Comparison of ENCODE assay signal across 1 cellular context in the genomic region with DNA sequence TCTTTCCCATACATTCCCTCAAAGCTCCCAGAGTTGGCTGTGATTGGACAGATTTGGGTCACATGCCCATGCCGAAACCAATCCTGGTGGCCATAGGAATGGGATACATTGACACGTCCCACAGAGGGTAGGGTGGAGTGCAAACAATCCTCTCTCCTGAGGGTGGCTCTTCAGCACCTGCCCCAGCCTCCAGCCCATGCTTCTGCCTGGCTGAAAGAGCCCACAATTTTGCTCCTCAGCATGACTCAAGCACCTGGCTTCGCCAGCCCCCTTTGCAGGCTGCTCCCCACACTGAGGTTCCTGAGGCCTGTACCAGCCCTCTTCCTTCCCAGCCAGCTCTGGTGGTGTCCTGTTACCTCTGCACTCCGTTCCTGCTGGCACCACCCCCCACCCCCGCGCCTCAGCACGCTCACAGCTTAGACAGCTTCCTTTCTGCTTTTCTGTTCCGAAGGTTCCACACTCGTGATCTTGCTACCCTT.
A peak's percentile ranks its signal among the peaks of the same experiment; 100 is the strongest.
TF ChIP-seq lines count a peak whose summit lies in the region.

No MANE protein-coding gene starts in this region.

TF ChIP-seq in GM12878, 131 proteins besides CTCF, POLR2A, EP300 and RAD21 (continued from another document):
- TF ChIP-seq, protein P1, sequence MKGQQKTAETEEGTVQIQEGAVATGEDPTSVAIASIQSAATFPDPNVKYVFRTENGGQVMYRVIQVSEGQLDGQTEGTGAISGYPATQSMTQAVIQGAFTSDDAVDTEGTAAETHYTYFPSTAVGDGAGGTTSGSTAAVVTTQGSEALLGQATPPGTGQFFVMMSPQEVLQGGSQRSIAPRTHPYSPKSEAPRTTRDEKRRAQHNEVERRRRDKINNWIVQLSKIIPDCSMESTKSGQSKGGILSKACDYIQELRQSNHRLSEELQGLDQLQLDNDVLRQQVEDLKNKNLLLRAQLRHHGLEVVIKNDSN (IDR thresholded peaks at IDR 0.05; ENCODE audit: borderline replicate concordance, extremely low read length, insufficient read depth, low read depth, low read length): peak; percentile 31
- no peak for TF ChIP-seq EZH2 (IDR thresholded peaks at IDR 0.05; ENCODE audit: borderline replicate concordance, control insufficient read depth, low read depth, low read length)
- no peak for TF ChIP-seq BHLHE40 (IDR thresholded peaks at IDR 0.05; ENCODE audit: borderline replicate concordance in 1 of 2, low read depth in 2 of 2, low read length in 1 of 2)
